In the genomic region with DNA sequence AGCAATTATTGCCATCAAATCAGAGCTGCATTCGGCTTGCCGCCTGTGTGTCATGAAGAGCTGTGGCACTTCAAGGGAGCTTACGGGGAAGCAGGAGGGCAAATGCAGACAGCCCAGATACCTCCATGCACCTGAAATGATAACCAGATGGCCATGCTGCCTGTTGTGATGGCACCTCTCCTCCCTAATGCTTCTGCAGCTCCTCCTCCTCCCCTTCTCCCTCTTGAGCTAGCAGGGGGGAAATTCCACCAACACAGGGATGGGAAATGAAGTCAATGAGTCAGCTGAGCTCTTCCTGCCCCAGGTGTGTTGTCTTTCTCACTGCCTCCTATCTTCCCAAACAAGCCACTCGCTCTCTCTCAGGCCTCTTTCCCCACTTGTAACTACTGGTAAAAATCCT, we compare ENCODE assay signal across 17 cellular contexts.
"Had no signal": no experiment of that assay in that cellular context is flagged by ENCODE, and none has a peak within 500 bp of the region (broad histone marks: within the 10 kb centered on the region; RNA-seq: fewer than 3 reads in every experiment).

No MANE protein-coding gene starts in this region.

- ATAC-seq: activated CD8-positive, alpha-beta T cell treated with anti-CD3 and anti-CD28 coated beads, Interleukin-2, amount 10 ng/mL, durations not matched to agents 7 days and 5 days; stimulated activated naive B cell treated with anti-CD40 and anti-IgM and Interleukin-4, amounts not matched to agents 10 μg/mL and 1 μg/mL and 100 μg/mL, for 72 hours; WTC11 had no signal

- DNase-seq: activated CD4-positive, alpha-beta T cell treated with anti-CD3 and anti-CD28 coated beads for 4 hours; activated CD8-positive, alpha-beta T cell treated with anti-CD3 and anti-CD28 coated beads, Interleukin-2, amount 10 ng/mL, durations not matched to agents 7 days and 5 days; activated T-cell treated with anti-CD3 and anti-CD28 coated beads, Interleukin-2, amount 50 U/mL, for 24 hours; adrenal gland; dermis blood vessel endothelial cell; effector memory CD4-positive, alpha-beta T cell; esophagus squamous epithelium; midbrain; nephron progenitor cell; occipital lobe; posterior cingulate gyrus; sigmoid colon; spleen; stimulated activated CD4-positive, alpha-beta T cell treated with anti-CD3 and anti-CD28 coated beads, Interleukin-4, amount 100 ng/mL, for 4 hours; stimulated activated naive B cell treated with anti-CD40 and anti-IgM and Interleukin-4, amounts not matched to agents 10 μg/mL and 1 μg/mL and 100 μg/mL, for 72 hours had no signal

- H3K27ac ChIP-seq: adrenal gland, esophagus squamous epithelium, sigmoid colon, spleen, tibial nerve had no signal
